21 cellular contexts compared by ENCODE assay signal in the genomic region with DNA sequence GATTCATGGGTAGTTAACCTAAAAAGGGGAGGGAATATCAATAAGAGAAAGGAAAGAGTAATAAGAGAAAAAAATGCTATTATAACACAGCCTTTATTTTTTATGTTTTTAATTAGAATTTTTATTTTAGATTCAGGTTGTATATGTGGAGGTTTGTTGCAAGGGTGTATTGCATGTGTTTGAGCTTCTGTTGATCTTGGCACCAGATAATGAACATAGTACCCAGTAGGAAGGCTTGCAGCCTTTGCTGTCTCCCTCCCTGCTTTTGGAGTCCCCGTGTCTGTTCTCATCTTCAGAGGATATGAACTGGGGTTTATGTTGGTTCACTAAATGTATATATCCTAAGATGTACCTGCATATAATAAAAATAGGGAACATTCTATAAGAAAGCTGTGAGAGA.
DNase-seq lines count a peak whose midpoint lies in the region; ATAC-seq and TF ChIP-seq lines count a peak whose summit lies in the region.
"Had no signal": no experiment of that assay in that cellular context is flagged by ENCODE, and none has a peak within 500 bp of the region (broad histone marks: within the 10 kb centered on the region; RNA-seq: fewer than 3 reads in every experiment).

No MANE protein-coding gene starts in this region.

- H3K9ac ChIP-seq in mammary epithelial cell (ENCODE audit: insufficient read depth, low read length) = no peak overlapping the region

- H3K4me3 ChIP-seq in mammary epithelial cell (replicated peaks in 1 of 3; ENCODE audit: insufficient read depth in 1 of 3, low read depth in 2 of 3, low read length in 3 of 3) = no peak overlapping the region
- H3K4me3 ChIP-seq in osteoblast (ENCODE audit: insufficient read depth, low read length) = no peak overlapping the region

- peaks cover 10% of the 10 kb centered on the region for H3K9me3 Mint-ChIP-seq in MCF 10A (ENCODE audit: unreplicated experiment)
- no peaks in the 10 kb centered on the region for H3K9me3 Mint-ChIP-seq in central memory CD8-positive, alpha-beta T cell

- POLR2A ChIA-PET in MCF 10A (lab: Yijun Ruan, JAX) = interaction anchor here (1.2 kb wide), 1 partner anchor 8 kb away, joined by 3 read pairs; no protein-coding TSS in a partner anchor

- TF ChIP-seq CTCF in MCF 10A (IDR thresholded peaks at IDR 0.05; ENCODE audit: unreplicated experiment) (no peak), mammary epithelial cell (conservative IDR thresholded peaks at IDR 0.05 in 1 of 2, IDR thresholded peaks at IDR 0.05 in 1 of 2; ENCODE audit: extremely low read depth in 1 of 2, insufficient read depth in 1 of 2, low read depth in 1 of 2, low read length in 2 of 2) (no peak), osteoblast (IDR thresholded peaks at IDR 0.05; ENCODE audit: extremely low read depth, low read depth, low read length) (no peak)

- H3K9me3 ChIP-seq in mammary epithelial cell (replicated peaks; ENCODE audit: insufficient read depth, low read length) (peaks cover 7% of the 10 kb centered on the region), osteoblast (ENCODE audit: low read depth, low read length) (no peaks in the 10 kb centered on the region)

- in situ Hi-C loops in mammary epithelial cell (cut with MboI; ENCODE audit: low sequenced_read_pairs in 2 of 2) = no loop called here
- in situ Hi-C loops in ACHN (cut with HindIII; ENCODE audit: low pct_ligation_motif_present, low pct_unique_long_range_greater_than_20kb, low sequenced_read_pairs) = no loop called here

- 90% methylated on average over 1 of the region's 1 CpG for WGBS in mammary epithelial cell (ENCODE audit: low coverage, missing lambda C conversion rate)

- no peak for ATAC-seq in central memory CD8-positive, alpha-beta T cell (replicated peaks; ENCODE audit: extremely low read depth, poor library complexity, severe bottlenecking)
- ATAC-seq: Right ventricle myocardium inferior had no signal

- no peaks in the 10 kb centered on the region for H3K27me3 Mint-ChIP-seq in MCF 10A (ENCODE audit: insufficient read depth, unreplicated experiment)
- H3K27me3 Mint-ChIP-seq in central memory CD8-positive, alpha-beta T cell = no peaks in the 10 kb centered on the region

- intact Hi-C loops in MCF 10A (cut with micrococcal nuclease) = no loop called here
- intact Hi-C loops in mammary epithelial cell (cut with micrococcal nuclease) = no loop called here

- H3K4me2 ChIP-seq in mammary epithelial cell (ENCODE audit: insufficient read depth, low read depth, low read length) = no peak overlapping the region
- H3K4me2 ChIP-seq in osteoblast (ENCODE audit: insufficient read depth, low read length) = peak overlapping the region; percentile 6

- peaks cover 26% of the 10 kb centered on the region for H3K4me1 Mint-ChIP-seq in MCF 10A (ENCODE audit: insufficient read depth, unreplicated experiment)
- peaks cover 35% of the 10 kb centered on the region for H3K4me1 Mint-ChIP-seq in central memory CD8-positive, alpha-beta T cell

- H3K4me3 Mint-ChIP-seq in MCF 10A (ENCODE audit: unreplicated experiment) = no peak overlapping the region
- H3K4me3 Mint-ChIP-seq in central memory CD8-positive, alpha-beta T cell = no peak overlapping the region
- H3K4me3 Mint-ChIP-seq: CD14-positive monocyte, H9 had no signal

- H3K79me2 ChIP-seq in mammary epithelial cell (ENCODE audit: insufficient read depth, low read length) (no peaks in the 10 kb centered on the region), osteoblast (ENCODE audit: insufficient read depth, low read length) (no peaks in the 10 kb centered on the region)

- H3K27ac ChIP-seq in mammary epithelial cell (ENCODE audit: insufficient read depth, low read depth, low read length) (no peak overlapping the region), osteoblast (ENCODE audit: low read depth, low read length) (no peak overlapping the region)

- H3K27me3 ChIP-seq in mammary epithelial cell (ENCODE audit: insufficient read depth, low read length) (no peaks in the 10 kb centered on the region), osteoblast (ENCODE audit: insufficient read depth, low read length) (no peaks in the 10 kb centered on the region)

- BruUV-seq in MCF 10A (replicated peaks; lab: Mats Ljungman, UMichigan) (no TSS peak), mammary epithelial cell (replicated peaks; lab: Mats Ljungman, UMichigan) (no TSS peak)

- dilution Hi-C loops in mammary epithelial cell (cut with HindIII; ENCODE audit: low sequenced_read_pairs) = no loop called here

- peak; percentile 8 for DNase-seq in MCF 10A (ENCODE audit: unreplicated experiment)
- DNase-seq in mammary epithelial cell = no peak
- DNase-seq in central memory CD8-positive, alpha-beta T cell (ENCODE audit: low spot score in 2 of 2) = no peak
- DNase-seq in osteoblast (ENCODE audit: insufficient read length, low spot score, missing footprints) = no peak
- DNase-seq in NCI-H446 treated with DMSO at 0.1 percent for 48 hours (lab: John Stamatoyannopoulos, UW) = no peak
- no peak for DNase-seq in ACHN
- DNase-seq in HT-29 (ENCODE audit: low spot score) = no peak
- DNase-seq in DMS79 treated with DMSO at 0.1 percent for 48 hours (lab: John Stamatoyannopoulos, UW) = no peak
- DNase-seq: 8988T, DMS53, EL, H9, HFFc6, MV-4-11, NCI-H1105 treated with DMSO at 0.1 percent for 48 hours, NCI-H2029 treated with DMSO at 0.1 percent for 48 hours, NCI-H226, NCI-H524, NCI-H774 had no signal

- H2AFZ ChIP-seq in mammary epithelial cell (ENCODE audit: low read depth, low read length) = no peak overlapping the region
- H2AFZ ChIP-seq in osteoblast (ENCODE audit: low read length) = no peak overlapping the region

- H3K27ac Mint-ChIP-seq in MCF 10A (ENCODE audit: low read depth, unreplicated experiment) = no peak overlapping the region
- H3K27ac Mint-ChIP-seq in central memory CD8-positive, alpha-beta T cell (ENCODE audit: low read depth) = peak overlapping the region; percentile 29
- H3K27ac Mint-ChIP-seq: CD14-positive monocyte, H9 had no signal

- H3K36me3 ChIP-seq in mammary epithelial cell (ENCODE audit: insufficient read depth, low read length) (no peaks in the 10 kb centered on the region), osteoblast (ENCODE audit: insufficient read depth, low read length) (no peaks in the 10 kb centered on the region)

- H3K4me1 ChIP-seq in mammary epithelial cell (ENCODE audit: insufficient read depth, low read length) (peaks cover 18% of the 10 kb centered on the region), osteoblast (ENCODE audit: insufficient read depth, low read length) (peaks cover 44% of the 10 kb centered on the region)

- CTCF ChIA-PET in MCF 10A (lab: Yijun Ruan, JAX) (interaction anchor here (0.7 to 1.3 kb wide), 2 partner anchors 419 to 770 kb away, joined by 3 to 4 read pairs; no protein-coding TSS in a partner anchor), mammary epithelial cell (lab: Charles Lee; ENCODE audit: low non-redundant PET) (no interaction called here)

- H4K20me1 ChIP-seq in mammary epithelial cell (ENCODE audit: insufficient read depth, low read length) (no peaks in the 10 kb centered on the region), osteoblast (ENCODE audit: insufficient read depth, low read length) (no peaks in the 10 kb centered on the region)

- H3K36me3 Mint-ChIP-seq in MCF 10A (ENCODE audit: insufficient read depth, unreplicated experiment) = no peaks in the 10 kb centered on the region
- H3K36me3 Mint-ChIP-seq in central memory CD8-positive, alpha-beta T cell (ENCODE audit: insufficient read depth) = peaks cover 7% of the 10 kb centered on the region
- H3K36me3 Mint-ChIP-seq: CD14-positive monocyte had no signal
